ENCODE assay signal across 1 cellular context in genomic region chr22:31611065-31611760, GRCh38.
TF ChIP-seq lines count a peak whose summit lies in the region.

No MANE protein-coding gene starts in this region.

TF ChIP-seq in H1, 55 proteins besides CTCF, POLR2A, EP300 and RAD21:
- no peak for TF ChIP-seq EZH2 (IDR thresholded peaks at IDR 0.05; ENCODE audit: low read depth, low read length, severe bottlenecking)
- TF ChIP-seq TEAD4 (IDR thresholded peaks at IDR 0.05; ENCODE audit: low read depth, low read length) = no peak
- TF ChIP-seq CBX8 (IDR thresholded peaks at IDR 0.05; ENCODE audit: borderline replicate concordance, low read depth, low read length) = no peak
- no peak for TF ChIP-seq YY1 (IDR thresholded peaks at IDR 0.05; ENCODE audit: low read depth, low read length)
- TF ChIP-seq CHD2 (IDR thresholded peaks at IDR 0.05; ENCODE audit: low read length) = no peak
- no peak for TF ChIP-seq MAX (IDR thresholded peaks at IDR 0.05)
- TF ChIP-seq KDM4A (IDR thresholded peaks at IDR 0.05; ENCODE audit: low read depth, low read length, severe bottlenecking) = no peak
- no peak for TF ChIP-seq TAF1 (IDR thresholded peaks at IDR 0.05; ENCODE audit: low read depth, low read length)
- no peak for TF ChIP-seq EGR1 (IDR thresholded peaks at IDR 0.05; ENCODE audit: borderline replicate concordance, low read depth, low read length)
- no peak for TF ChIP-seq SIX5 (IDR thresholded peaks at IDR 0.05; ENCODE audit: low read depth, low read length)
- TF ChIP-seq JUND (IDR thresholded peaks at IDR 0.05; ENCODE audit: low read length) = no peak
- no peak for TF ChIP-seq RXRA (IDR thresholded peaks at IDR 0.05; ENCODE audit: insufficient read depth, low read depth, low read length)
- no peak for TF ChIP-seq SAP30 (IDR thresholded peaks at IDR 0.05; ENCODE audit: insufficient read depth, insufficient replicate concordance, low read length)
- TF ChIP-seq SP1 (IDR thresholded peaks at IDR 0.05; ENCODE audit: low read depth, low read length) = no peak
- TF ChIP-seq KDM5A (IDR thresholded peaks at IDR 0.05; ENCODE audit: low read length) = no peak
